2 cellular contexts compared by ENCODE assay signal in the genomic region with DNA sequence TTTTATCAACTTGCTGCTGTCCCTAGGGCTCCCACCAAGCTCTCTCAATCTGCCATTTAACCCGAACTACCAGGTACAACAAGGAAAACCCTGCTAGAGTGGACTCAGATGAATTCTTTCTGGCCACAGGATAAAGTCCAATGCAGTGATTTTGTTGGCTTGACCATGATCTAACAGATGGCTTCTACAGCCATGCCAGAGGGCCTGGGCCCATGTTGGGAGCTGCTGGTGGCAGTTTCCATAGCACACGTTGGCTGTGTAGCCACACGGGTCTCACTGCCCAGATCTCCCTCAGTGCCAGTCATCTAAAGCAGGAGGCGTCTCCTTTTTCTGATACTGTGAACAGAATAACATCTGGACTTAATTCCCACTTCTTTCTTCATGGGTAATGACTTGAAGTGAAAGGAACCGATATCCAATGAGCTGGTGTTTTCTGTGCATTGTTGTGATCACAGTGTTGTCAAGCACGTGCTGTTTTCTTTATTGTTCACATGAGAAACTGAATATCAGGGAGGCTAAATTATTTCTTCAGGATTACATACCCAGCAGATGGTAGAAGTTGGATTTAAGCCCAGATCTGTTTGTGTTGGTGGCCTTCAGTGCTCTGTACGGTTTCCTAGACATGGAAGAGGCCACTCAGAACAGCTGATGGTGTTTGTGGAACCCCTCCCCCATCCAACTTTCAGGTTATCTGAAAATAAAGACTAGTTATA.
TF ChIP-seq lines count a peak whose summit lies in the region.

No MANE protein-coding gene starts in this region.

TF ChIP-seq in endothelial cell of umbilical vein, 7 proteins besides CTCF, POLR2A, EP300 and RAD21 (continued from another document):
- no peak for TF ChIP-seq MYC (IDR thresholded peaks at IDR 0.05; ENCODE audit: low read depth, low read length)

TF ChIP-seq in GM23338, 12 proteins besides CTCF, POLR2A, EP300 and RAD21 (continued from another document):
- TF ChIP-seq, protein P1, sequence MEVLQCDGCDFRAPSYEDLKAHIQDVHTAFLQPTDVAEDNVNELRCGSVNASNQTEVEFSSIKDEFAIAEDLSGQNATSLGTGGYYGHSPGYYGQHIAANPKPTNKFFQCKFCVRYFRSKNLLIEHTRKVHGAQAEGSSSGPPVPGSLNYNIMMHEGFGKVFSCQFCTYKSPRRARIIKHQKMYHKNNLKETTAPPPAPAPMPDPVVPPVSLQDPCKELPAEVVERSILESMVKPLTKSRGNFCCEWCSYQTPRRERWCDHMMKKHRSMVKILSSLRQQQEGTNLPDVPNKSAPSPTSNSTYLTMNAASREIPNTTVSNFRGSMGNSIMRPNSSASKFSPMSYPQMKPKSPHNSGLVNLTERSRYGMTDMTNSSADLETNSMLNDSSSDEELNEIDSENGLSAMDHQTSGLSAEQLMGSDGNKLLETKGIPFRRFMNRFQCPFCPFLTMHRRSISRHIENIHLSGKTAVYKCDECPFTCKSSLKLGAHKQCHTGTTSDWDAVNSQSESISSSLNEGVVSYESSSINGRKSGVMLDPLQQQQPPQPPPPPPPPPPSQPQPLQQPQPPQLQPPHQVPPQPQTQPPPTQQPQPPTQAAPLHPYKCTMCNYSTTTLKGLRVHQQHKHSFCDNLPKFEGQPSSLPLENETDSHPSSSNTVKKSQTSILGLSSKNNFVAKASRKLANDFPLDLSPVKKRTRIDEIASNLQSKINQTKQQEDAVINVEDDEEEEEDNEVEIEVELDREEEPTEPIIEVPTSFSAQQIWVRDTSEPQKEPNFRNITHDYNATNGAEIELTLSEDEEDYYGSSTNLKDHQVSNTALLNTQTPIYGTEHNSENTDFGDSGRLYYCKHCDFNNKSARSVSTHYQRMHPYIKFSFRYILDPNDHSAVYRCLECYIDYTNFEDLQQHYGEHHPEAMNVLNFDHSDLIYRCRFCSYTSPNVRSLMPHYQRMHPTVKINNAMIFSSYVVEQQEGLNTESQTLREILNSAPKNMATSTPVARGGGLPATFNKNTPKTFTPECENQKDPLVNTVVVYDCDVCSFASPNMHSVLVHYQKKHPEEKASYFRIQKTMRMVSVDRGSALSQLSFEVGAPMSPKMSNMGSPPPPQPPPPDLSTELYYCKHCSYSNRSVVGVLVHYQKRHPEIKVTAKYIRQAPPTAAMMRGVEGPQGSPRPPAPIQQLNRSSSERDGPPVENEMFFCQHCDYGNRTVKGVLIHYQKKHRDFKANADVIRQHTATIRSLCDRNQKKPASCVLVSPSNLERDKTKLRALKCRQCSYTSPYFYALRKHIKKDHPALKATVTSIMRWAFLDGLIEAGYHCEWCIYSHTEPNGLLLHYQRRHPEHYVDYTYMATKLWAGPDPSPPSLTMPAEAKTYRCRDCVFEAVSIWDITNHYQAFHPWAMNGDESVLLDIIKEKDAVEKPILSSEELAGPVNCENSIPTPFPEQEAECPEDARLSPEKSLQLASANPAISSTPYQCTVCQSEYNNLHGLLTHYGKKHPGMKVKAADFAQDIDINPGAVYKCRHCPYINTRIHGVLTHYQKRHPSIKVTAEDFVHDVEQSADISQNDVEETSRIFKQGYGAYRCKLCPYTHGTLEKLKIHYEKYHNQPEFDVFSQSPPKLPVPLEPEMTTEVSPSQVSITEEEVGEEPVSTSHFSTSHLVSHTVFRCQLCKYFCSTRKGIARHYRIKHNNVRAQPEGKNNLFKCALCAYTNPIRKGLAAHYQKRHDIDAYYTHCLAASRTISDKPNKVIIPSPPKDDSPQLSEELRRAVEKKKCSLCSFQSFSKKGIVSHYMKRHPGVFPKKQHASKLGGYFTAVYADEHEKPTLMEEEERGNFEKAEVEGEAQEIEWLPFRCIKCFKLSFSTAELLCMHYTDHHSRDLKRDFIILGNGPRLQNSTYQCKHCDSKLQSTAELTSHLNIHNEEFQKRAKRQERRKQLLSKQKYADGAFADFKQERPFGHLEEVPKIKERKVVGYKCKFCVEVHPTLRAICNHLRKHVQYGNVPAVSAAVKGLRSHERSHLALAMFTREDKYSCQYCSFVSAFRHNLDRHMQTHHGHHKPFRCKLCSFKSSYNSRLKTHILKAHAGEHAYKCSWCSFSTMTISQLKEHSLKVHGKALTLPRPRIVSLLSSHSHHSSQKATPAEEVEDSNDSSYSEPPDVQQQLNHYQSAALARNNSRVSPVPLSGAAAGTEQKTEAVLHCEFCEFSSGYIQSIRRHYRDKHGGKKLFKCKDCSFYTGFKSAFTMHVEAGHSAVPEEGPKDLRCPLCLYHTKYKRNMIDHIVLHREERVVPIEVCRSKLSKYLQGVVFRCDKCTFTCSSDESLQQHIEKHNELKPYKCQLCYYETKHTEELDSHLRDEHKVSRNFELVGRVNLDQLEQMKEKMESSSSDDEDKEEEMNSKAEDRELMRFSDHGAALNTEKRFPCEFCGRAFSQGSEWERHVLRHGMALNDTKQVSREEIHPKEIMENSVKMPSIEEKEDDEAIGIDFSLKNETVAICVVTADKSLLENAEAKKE (CRISPR knock-in tag; IDR thresholded peaks at IDR 0.05) = no peak
- TF ChIP-seq CREB1 (CRISPR knock-in tag; IDR thresholded peaks at IDR 0.05; ENCODE audit: low read depth) = no peak
- TF ChIP-seq EZH2phosphoT487 (IDR thresholded peaks at IDR 0.05; ENCODE audit: unreplicated experiment) = no peak
- TF ChIP-seq EZH2 (IDR thresholded peaks at IDR 0.05; ENCODE audit: low read depth, unreplicated experiment) = no peak
- no peak for TF ChIP-seq JUNB (IDR thresholded peaks at IDR 0.05; ENCODE audit: unreplicated experiment)
- TF ChIP-seq, protein P2, sequence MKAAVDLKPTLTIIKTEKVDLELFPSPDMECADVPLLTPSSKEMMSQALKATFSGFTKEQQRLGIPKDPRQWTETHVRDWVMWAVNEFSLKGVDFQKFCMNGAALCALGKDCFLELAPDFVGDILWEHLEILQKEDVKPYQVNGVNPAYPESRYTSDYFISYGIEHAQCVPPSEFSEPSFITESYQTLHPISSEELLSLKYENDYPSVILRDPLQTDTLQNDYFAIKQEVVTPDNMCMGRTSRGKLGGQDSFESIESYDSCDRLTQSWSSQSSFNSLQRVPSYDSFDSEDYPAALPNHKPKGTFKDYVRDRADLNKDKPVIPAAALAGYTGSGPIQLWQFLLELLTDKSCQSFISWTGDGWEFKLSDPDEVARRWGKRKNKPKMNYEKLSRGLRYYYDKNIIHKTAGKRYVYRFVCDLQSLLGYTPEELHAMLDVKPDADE (IDR thresholded peaks at IDR 0.05) = no peak
- TF ChIP-seq, protein P3, sequence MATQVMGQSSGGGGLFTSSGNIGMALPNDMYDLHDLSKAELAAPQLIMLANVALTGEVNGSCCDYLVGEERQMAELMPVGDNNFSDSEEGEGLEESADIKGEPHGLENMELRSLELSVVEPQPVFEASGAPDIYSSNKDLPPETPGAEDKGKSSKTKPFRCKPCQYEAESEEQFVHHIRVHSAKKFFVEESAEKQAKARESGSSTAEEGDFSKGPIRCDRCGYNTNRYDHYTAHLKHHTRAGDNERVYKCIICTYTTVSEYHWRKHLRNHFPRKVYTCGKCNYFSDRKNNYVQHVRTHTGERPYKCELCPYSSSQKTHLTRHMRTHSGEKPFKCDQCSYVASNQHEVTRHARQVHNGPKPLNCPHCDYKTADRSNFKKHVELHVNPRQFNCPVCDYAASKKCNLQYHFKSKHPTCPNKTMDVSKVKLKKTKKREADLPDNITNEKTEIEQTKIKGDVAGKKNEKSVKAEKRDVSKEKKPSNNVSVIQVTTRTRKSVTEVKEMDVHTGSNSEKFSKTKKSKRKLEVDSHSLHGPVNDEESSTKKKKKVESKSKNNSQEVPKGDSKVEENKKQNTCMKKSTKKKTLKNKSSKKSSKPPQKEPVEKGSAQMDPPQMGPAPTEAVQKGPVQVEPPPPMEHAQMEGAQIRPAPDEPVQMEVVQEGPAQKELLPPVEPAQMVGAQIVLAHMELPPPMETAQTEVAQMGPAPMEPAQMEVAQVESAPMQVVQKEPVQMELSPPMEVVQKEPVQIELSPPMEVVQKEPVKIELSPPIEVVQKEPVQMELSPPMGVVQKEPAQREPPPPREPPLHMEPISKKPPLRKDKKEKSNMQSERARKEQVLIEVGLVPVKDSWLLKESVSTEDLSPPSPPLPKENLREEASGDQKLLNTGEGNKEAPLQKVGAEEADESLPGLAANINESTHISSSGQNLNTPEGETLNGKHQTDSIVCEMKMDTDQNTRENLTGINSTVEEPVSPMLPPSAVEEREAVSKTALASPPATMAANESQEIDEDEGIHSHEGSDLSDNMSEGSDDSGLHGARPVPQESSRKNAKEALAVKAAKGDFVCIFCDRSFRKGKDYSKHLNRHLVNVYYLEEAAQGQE (IDR thresholded peaks at IDR 0.05; ENCODE audit: unreplicated experiment) = no peak
- TF ChIP-seq NANOG (IDR thresholded peaks at IDR 0.05; ENCODE audit: borderline replicate concordance) = no peak
- TF ChIP-seq ZNF114 (CRISPR knock-in tag; IDR thresholded peaks at IDR 0.05) = no peak
- TF ChIP-seq POLR2AphosphoS5 (IDR thresholded peaks at IDR 0.05; ENCODE audit: low read depth) = no peak
